12 cellular contexts compared by ENCODE assay signal in the genomic region with DNA sequence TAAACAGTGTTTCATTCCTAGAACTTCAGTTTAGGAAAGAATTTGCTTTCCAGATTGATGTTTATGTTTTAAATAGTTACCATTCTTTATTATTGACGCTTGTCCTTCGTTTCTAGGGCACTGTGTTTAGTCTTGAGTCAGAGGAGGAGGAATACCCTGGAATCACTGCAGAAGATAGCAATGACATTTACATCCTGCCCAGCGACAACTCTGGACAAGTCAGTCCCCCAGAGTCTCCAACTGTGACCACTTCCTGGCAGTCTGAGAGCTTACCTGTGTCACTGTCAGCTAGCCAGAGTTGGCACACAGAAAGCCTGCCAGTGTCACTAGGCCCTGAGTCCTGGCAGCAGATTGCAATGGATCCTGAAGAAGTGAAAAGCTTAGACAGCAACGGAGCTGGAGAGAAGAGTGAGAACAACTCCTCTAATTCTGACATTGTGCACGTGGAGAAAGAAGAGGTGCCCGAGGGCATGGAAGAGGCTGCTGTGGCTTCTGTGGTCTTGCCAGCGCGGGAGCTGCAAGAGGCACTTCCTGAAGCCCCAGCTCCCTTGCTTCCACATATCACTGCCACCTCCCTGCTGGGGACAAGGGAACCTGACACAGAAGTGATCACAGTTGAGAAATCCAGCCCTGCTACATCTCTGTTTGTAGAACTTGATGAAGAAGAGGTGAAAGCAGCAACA. TPM values are rescaled to one million over a fixed set of nuclear protein-coding genes. Genes with fewer than 3 reads are reported as not detected.
DNase-seq lines count a peak whose midpoint lies in the region; ATAC-seq and TF ChIP-seq lines count a peak whose summit lies in the region.
"Had no signal": no experiment of that assay in that cellular context is flagged by ENCODE, and none has a peak within 500 bp of the region (broad histone marks: within the 10 kb centered on the region; RNA-seq: fewer than 3 reads in every experiment).

No MANE protein-coding gene starts in this region.

- 0 out of 2 replicates have a peak, but pooled peaks cover 3% of the 10 kb centered on the region for H4K20me1 ChIP-seq in SK-N-SH (ENCODE audit: insufficient read depth)
- no peaks in the 10 kb centered on the region for H4K20me1 ChIP-seq in smooth muscle cell (ENCODE audit: low read depth)

- DNase-seq in SK-N-SH (no peak), SKM-1 treated with dmso at 0.1 percent for 144 hours (lab: John Stamatoyannopoulos, UW; ENCODE audit: unreplicated experiment) (peak; percentile 84), fibroblast of peridontal ligament (ENCODE audit: extremely low read depth) (peak; percentile 80), smooth muscle cell (lab: John Stamatoyannopoulos, UW; ENCODE audit: unreplicated experiment) (no peak), tibial nerve (ENCODE audit: low spot score in 2 of 2) (no peak)
- DNase-seq in stimulated activated CD8-positive, alpha-beta memory T cell treated with anti-CD3 and anti-CD28 coated beads, Interleukin-4, amount 100 ng/mL, for 48 hours: no peak
- DNase-seq: dermis blood vessel endothelial cell, NCI-H1105, WERI-Rb-1 had no signal

- CTCF ChIA-PET in SK-N-SH (lab: Yijun Ruan, JAX): interaction anchor here (5.5 kb wide), 1 partner anchor 16 kb away, joined by 31 read pairs; no protein-coding TSS in a partner anchor

- H3K27ac ChIP-seq in SK-N-SH (ENCODE audit: low read depth in 2 of 2, low read length in 1 of 2): peak overlapping the region in 1 of 2 experiments; percentile 65; a peak in 2 of 4 replicates
- peak overlapping the region; percentile 59 for H3K27ac ChIP-seq in smooth muscle cell (ENCODE audit: low read depth)
- no peak overlapping the region for H3K27ac ChIP-seq in tibial nerve
- H3K27ac ChIP-seq: 22Rv1, WERI-Rb-1 had no signal

- TF ChIP-seq EP300 in SK-N-SH (IDR thresholded peaks at IDR 0.05; ENCODE audit: borderline replicate concordance in 1 of 2, low read depth in 1 of 2, low read length in 1 of 2) (no peak), tibial nerve (IDR thresholded peaks at IDR 0.05) (no peak)

- H3K9me3 ChIP-seq in SK-N-SH (no peaks in the 10 kb centered on the region), smooth muscle cell (replicated peaks; ENCODE audit: low read depth) (no peaks in the 10 kb centered on the region), tibial nerve (no peaks in the 10 kb centered on the region)

- no peaks in the 10 kb centered on the region for H3K27me3 ChIP-seq in SK-N-SH (ENCODE audit: insufficient read depth)
- H3K27me3 ChIP-seq in smooth muscle cell (ENCODE audit: low read depth): no peaks in the 10 kb centered on the region
- H3K27me3 ChIP-seq in tibial nerve: no peaks in the 10 kb centered on the region

- H3K4me1 ChIP-seq in SK-N-SH (ENCODE audit: control insufficient read depth in 1 of 2, insufficient read depth in 2 of 2, low read depth in 1 of 2, low read length in 1 of 2) (peaks cover 9 to 20% of the 10 kb centered on the region in 2 experiments; a peak in 3 of 4 replicates), smooth muscle cell (ENCODE audit: low read depth) (no peaks in the 10 kb centered on the region), tibial nerve (peaks cover 0 to 22% (median 4%) of the 10 kb centered on the region in 4 donors)

- POLR2A ChIA-PET in SK-N-SH (lab: Yijun Ruan, JAX): no interaction called here

- no peak overlapping the region for H3K4me3 ChIP-seq in SK-N-SH (ENCODE audit: low read depth in 2 of 2, low read length in 1 of 2)
- no peak overlapping the region for H3K4me3 ChIP-seq in smooth muscle cell
- no peak overlapping the region for H3K4me3 ChIP-seq in tibial nerve

- H3F3A ChIP-seq in SK-N-SH (replicated peaks; ENCODE audit: insufficient read depth): no peaks in the 10 kb centered on the region
- no peaks in the 10 kb centered on the region for H3F3A ChIP-seq in smooth muscle cell (ENCODE audit: low read depth)

- 83% methylated on average over 8 of the region's 8 CpGs for WGBS in SK-N-SH (ENCODE audit: low lambda C conversion rate)
- 61% methylated on average over 8 of the region's 8 CpGs for WGBS in smooth muscle cell (ENCODE audit: low lambda C conversion rate)
- WGBS in tibial nerve, 2 donors: 57 to 65% methylated on average over 8 of the region's 8 CpGs

- peak; percentile 31; the same call in 2 of the 3 replicates for ATAC-seq in SK-N-SH treated with all-trans-retinoic acid at 6 μM for 48 hours
- ATAC-seq in GM19324 (IDR thresholded peaks at IDR 0.05; ENCODE audit: low FRiP score, unreplicated experiment): no peak

- H3K9ac ChIP-seq in SK-N-SH (no peak overlapping the region), smooth muscle cell (ENCODE audit: low read depth) (peak overlapping the region; percentile 7)

- H3K36me3 ChIP-seq in SK-N-SH (replicated peaks in 1 of 2; ENCODE audit: control insufficient read depth in 1 of 2, insufficient read depth in 2 of 2, low read length in 1 of 2): peaks cover 18 to 41% of the 10 kb centered on the region in 2 experiments
- H3K36me3 ChIP-seq in smooth muscle cell (ENCODE audit: low read depth): peaks cover 5% of the 10 kb centered on the region
- H3K36me3 ChIP-seq in tibial nerve: peaks cover 0 to 52% (median 0%) of the 10 kb centered on the region in 3 donors

- H2AFZ ChIP-seq in SK-N-SH (ENCODE audit: low read depth) (no peak overlapping the region), smooth muscle cell (ENCODE audit: low read depth) (no peak overlapping the region)

- TF ChIP-seq CTCF in SK-N-SH (IDR thresholded peaks at IDR 0.05): no peak
- no peak for TF ChIP-seq CTCF in smooth muscle cell (IDR thresholded peaks at IDR 0.05; ENCODE audit: borderline replicate concordance, insufficient read depth, poor library complexity, severe bottlenecking)
- no peak for TF ChIP-seq CTCF in tibial nerve (IDR thresholded peaks at IDR 0.05)

- no peak overlapping the region for H3K4me2 ChIP-seq in SK-N-SH
- H3K4me2 ChIP-seq in smooth muscle cell: peak overlapping the region; percentile 33

- H3K79me2 ChIP-seq in SK-N-SH (ENCODE audit: insufficient read depth): peaks cover 46% of the 10 kb centered on the region; the same call in 1 of the 2 replicates
- H3K79me2 ChIP-seq in smooth muscle cell (ENCODE audit: low read depth): no peaks in the 10 kb centered on the region

- no peaks in the 10 kb centered on the region for H3K9me2 ChIP-seq in SK-N-SH

- no peak for TF ChIP-seq POLR2A in tibial nerve (IDR thresholded peaks at IDR 0.05)

- no peak for TF ChIP-seq RAD21 in SK-N-SH (IDR thresholded peaks at IDR 0.05; ENCODE audit: low read length)

TF ChIP-seq in SK-N-SH treated with all-trans-retinoic acid at 6 μM for 48 hours, 23 proteins besides CTCF, POLR2A, EP300 and RAD21 (continues in another document):
- no peak for TF ChIP-seq CSDC2 (CRISPR knock-in tag; IDR thresholded peaks at IDR 0.05)
- TF ChIP-seq, protein P1, sequence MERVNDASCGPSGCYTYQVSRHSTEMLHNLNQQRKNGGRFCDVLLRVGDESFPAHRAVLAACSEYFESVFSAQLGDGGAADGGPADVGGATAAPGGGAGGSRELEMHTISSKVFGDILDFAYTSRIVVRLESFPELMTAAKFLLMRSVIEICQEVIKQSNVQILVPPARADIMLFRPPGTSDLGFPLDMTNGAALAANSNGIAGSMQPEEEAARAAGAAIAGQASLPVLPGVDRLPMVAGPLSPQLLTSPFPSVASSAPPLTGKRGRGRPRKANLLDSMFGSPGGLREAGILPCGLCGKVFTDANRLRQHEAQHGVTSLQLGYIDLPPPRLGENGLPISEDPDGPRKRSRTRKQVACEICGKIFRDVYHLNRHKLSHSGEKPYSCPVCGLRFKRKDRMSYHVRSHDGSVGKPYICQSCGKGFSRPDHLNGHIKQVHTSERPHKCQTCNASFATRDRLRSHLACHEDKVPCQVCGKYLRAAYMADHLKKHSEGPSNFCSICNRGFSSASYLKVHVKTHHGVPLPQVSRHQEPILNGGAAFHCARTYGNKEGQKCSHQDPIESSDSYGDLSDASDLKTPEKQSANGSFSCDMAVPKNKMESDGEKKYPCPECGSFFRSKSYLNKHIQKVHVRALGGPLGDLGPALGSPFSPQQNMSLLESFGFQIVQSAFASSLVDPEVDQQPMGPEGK (CRISPR knock-in tag; IDR thresholded peaks at IDR 0.05; ENCODE audit: borderline replicate concordance): no peak
- TF ChIP-seq BACH2 (CRISPR knock-in tag; IDR thresholded peaks at IDR 0.05; ENCODE audit: borderline replicate concordance): no peak

TF ChIP-seq in SK-N-SH, 30 proteins besides CTCF, POLR2A, EP300 and RAD21:
- TF ChIP-seq RCOR1 (IDR thresholded peaks at IDR 0.05; ENCODE audit: low read length): no peak
- no peak for TF ChIP-seq SMC3 (IDR thresholded peaks at IDR 0.05; ENCODE audit: low read depth, low read length)
- TF ChIP-seq, protein P2, sequence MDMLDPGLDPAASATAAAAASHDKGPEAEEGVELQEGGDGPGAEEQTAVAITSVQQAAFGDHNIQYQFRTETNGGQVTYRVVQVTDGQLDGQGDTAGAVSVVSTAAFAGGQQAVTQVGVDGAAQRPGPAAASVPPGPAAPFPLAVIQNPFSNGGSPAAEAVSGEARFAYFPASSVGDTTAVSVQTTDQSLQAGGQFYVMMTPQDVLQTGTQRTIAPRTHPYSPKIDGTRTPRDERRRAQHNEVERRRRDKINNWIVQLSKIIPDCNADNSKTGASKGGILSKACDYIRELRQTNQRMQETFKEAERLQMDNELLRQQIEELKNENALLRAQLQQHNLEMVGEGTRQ (IDR thresholded peaks at IDR 0.05; ENCODE audit: borderline replicate concordance, low read depth, low read length): no peak
TF ChIP-seq in SK-N-SH: peak in this region for 0.

RNA-seq across cellular contexts. Expression of a gene that starts 47.6 kb away (rescaled TPM):
- polyA plus RNA-seq in SK-N-SH (2012; rRNA removed) (109 and 139 TPM in 2 replicates), smooth muscle cell (23.3 and 26.9 TPM in 2 replicates)
- 74.7 and 105 TPM in 2 replicates for polyA plus RNA-seq in SK-N-SH (2012; cell fraction: cytosol; rRNA removed)
- polyA plus RNA-seq in SK-N-SH (2012; cell fraction: nucleus; rRNA removed): 86.6 and 146 TPM in 2 replicates
- total RNA-seq in smooth muscle cell (6.8 and 8.1 TPM in 2 replicates), tibial nerve (10 to 100 TPM in 2 of 4 donors, 1 to 10 TPM in 2; 6.3 to 47.1 (median 13.7) TPM)

Comparison
In these comparisons a context has a peak if more than half of its experiments do, and no peak if none do; other contexts are left out.
1. DNase-seq: peak in SKM-1 treated with dmso at 0.1 percent for 144 hours (single experiment) and fibroblast of peridontal ligament (single experiment); none in SK-N-SH (single experiment), smooth muscle cell (single experiment), stimulated activated CD8-positive, alpha-beta memory T cell treated with anti-CD3 and anti-CD28 coated beads, Interleukin-4, amount 100 ng/mL, for 48 hours (single experiment) and tibial nerve (0 of 2).